ENCODE assay signal across 1 cellular context in the genomic region with DNA sequence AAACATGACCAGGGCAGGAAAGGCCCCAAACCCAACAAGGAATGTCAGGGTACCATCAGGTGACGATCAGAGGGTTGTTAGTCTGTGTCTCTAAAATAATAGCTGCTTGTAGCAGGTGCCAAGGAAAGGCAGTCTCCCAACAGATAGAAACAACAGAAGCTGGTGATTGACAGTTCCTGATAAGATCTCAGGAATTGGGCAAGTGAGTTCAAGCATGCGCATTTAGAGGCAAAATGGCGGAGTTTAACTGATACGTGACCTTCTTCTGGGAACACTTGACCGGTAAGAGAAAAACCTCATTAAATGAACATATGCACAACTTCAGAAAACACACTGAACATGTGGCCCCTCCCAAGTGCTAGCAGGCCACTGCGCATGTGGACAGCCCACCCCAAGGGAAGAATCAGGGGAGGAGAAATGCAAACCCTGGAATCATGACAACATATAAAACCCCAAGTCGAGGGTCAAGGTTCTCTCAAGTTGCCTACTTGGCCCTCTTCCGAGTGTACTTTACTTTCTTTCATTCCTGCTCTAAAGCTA.
TF ChIP-seq lines count a peak whose summit lies in the region.

No MANE protein-coding gene starts in this region.

TF ChIP-seq in K562, 482 proteins besides CTCF, POLR2A, EP300 and RAD21 (continued from another document and continues in another):
- TF ChIP-seq, protein P1, sequence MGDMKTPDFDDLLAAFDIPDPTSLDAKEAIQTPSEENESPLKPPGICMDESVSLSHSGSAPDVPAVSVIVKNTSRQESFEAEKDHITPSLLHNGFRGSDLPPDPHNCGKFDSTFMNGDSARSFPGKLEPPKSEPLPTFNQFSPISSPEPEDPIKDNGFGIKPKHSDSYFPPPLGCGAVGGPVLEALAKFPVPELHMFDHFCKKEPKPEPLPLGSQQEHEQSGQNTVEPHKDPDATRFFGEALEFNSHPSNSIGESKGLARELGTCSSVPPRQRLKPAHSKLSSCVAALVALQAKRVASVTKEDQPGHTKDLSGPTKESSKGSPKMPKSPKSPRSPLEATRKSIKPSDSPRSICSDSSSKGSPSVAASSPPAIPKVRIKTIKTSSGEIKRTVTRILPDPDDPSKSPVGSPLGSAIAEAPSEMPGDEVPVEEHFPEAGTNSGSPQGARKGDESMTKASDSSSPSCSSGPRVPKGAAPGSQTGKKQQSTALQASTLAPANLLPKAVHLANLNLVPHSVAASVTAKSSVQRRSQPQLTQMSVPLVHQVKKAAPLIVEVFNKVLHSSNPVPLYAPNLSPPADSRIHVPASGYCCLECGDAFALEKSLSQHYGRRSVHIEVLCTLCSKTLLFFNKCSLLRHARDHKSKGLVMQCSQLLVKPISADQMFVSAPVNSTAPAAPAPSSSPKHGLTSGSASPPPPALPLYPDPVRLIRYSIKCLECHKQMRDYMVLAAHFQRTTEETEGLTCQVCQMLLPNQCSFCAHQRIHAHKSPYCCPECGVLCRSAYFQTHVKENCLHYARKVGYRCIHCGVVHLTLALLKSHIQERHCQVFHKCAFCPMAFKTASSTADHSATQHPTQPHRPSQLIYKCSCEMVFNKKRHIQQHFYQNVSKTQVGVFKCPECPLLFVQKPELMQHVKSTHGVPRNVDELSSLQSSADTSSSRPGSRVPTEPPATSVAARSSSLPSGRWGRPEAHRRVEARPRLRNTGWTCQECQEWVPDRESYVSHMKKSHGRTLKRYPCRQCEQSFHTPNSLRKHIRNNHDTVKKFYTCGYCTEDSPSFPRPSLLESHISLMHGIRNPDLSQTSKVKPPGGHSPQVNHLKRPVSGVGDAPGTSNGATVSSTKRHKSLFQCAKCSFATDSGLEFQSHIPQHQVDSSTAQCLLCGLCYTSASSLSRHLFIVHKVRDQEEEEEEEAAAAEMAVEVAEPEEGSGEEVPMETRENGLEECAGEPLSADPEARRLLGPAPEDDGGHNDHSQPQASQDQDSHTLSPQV (IDR thresholded peaks at IDR 0.05), result no peak
- TF ChIP-seq HMG20B (CRISPR knock-in tag; IDR thresholded peaks at IDR 0.05) (no peak), MAFF (IDR thresholded peaks at IDR 0.05; ENCODE audit: low read length) (no peak), HNRNPLL (IDR thresholded peaks at IDR 0.05; ENCODE audit: low read depth, low read length, poor library complexity, severe bottlenecking) (no peak), NFATC3 (IDR thresholded peaks at IDR 0.05) (no peak), FIP1L1 (IDR thresholded peaks at IDR 0.05; ENCODE audit: low read depth, low read length, poor library complexity, severe bottlenecking) (no peak), SP2 (IDR thresholded peaks at IDR 0.05; ENCODE audit: extremely low read depth, low read depth, low read length, poor library complexity, severe bottlenecking) (no peak), DDX20 (tag; IDR thresholded peaks at IDR 0.05; ENCODE audit: low read depth) (no peak), ZFP30 (CRISPR knock-in tag; IDR thresholded peaks at IDR 0.05; ENCODE audit: borderline replicate concordance) (no peak), RBM39 (optimal IDR thresholded peaks at IDR 0.05; ENCODE audit: low read depth, low read length) (no peak), XRCC5 (IDR thresholded peaks at IDR 0.05; ENCODE audit: low read depth, low read length) (no peak), SREBF1 (IDR thresholded peaks at IDR 0.05; ENCODE audit: borderline replicate concordance, low read depth, low read length) (no peak), ZBED1 (IDR thresholded peaks at IDR 0.05) (no peak), ESRRA (IDR thresholded peaks at IDR 0.05; ENCODE audit: borderline replicate concordance, low read depth) (peak; percentile 33; the same call in 1 of the 2 replicates), MCM3 (IDR thresholded peaks at IDR 0.05) (no peak), LEF1 (IDR thresholded peaks at IDR 0.05) (no peak), KLF10 (CRISPR knock-in tag; IDR thresholded peaks at IDR 0.05) (no peak), ZNF699 (CRISPR knock-in tag; IDR thresholded peaks at IDR 0.05; ENCODE audit: insufficient replicate concordance) (no peak), SMARCE1 (IDR thresholded peaks at IDR 0.05) (no peak)
- TF ChIP-seq, protein P2, sequence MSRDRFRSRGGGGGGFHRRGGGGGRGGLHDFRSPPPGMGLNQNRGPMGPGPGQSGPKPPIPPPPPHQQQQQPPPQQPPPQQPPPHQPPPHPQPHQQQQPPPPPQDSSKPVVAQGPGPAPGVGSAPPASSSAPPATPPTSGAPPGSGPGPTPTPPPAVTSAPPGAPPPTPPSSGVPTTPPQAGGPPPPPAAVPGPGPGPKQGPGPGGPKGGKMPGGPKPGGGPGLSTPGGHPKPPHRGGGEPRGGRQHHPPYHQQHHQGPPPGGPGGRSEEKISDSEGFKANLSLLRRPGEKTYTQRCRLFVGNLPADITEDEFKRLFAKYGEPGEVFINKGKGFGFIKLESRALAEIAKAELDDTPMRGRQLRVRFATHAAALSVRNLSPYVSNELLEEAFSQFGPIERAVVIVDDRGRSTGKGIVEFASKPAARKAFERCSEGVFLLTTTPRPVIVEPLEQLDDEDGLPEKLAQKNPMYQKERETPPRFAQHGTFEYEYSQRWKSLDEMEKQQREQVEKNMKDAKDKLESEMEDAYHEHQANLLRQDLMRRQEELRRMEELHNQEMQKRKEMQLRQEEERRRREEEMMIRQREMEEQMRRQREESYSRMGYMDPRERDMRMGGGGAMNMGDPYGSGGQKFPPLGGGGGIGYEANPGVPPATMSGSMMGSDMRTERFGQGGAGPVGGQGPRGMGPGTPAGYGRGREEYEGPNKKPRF (IDR thresholded peaks at IDR 0.05; ENCODE audit: low read depth, low read length), result no peak
- TF ChIP-seq, protein P3, sequence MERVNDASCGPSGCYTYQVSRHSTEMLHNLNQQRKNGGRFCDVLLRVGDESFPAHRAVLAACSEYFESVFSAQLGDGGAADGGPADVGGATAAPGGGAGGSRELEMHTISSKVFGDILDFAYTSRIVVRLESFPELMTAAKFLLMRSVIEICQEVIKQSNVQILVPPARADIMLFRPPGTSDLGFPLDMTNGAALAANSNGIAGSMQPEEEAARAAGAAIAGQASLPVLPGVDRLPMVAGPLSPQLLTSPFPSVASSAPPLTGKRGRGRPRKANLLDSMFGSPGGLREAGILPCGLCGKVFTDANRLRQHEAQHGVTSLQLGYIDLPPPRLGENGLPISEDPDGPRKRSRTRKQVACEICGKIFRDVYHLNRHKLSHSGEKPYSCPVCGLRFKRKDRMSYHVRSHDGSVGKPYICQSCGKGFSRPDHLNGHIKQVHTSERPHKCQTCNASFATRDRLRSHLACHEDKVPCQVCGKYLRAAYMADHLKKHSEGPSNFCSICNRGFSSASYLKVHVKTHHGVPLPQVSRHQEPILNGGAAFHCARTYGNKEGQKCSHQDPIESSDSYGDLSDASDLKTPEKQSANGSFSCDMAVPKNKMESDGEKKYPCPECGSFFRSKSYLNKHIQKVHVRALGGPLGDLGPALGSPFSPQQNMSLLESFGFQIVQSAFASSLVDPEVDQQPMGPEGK (CRISPR knock-in tag; IDR thresholded peaks at IDR 0.05; ENCODE audit: borderline replicate concordance), result no peak
- TF ChIP-seq, protein P4, sequence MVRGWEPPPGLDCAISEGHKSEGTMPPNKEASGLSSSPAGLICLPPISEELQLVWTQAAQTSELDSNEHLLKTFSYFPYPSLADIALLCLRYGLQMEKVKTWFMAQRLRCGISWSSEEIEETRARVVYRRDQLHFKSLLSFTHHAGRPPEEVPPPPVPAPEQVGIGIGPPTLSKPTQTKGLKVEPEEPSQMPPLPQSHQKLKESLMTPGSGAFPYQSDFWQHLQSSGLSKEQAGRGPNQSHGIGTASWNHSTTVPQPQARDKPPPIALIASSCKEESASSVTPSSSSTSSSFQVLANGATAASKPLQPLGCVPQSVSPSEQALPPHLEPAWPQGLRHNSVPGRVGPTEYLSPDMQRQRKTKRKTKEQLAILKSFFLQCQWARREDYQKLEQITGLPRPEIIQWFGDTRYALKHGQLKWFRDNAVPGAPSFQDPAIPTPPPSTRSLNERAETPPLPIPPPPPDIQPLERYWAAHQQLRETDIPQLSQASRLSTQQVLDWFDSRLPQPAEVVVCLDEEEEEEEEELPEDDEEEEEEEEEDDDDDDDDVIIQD (CRISPR knock-in tag; IDR thresholded peaks at IDR 0.05), result no peak
- TF ChIP-seq, protein P5, sequence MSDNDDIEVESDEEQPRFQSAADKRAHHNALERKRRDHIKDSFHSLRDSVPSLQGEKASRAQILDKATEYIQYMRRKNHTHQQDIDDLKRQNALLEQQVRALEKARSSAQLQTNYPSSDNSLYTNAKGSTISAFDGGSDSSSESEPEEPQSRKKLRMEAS (CRISPR knock-in tag; IDR thresholded peaks at IDR 0.05), result no peak
- TF ChIP-seq, protein P6, sequence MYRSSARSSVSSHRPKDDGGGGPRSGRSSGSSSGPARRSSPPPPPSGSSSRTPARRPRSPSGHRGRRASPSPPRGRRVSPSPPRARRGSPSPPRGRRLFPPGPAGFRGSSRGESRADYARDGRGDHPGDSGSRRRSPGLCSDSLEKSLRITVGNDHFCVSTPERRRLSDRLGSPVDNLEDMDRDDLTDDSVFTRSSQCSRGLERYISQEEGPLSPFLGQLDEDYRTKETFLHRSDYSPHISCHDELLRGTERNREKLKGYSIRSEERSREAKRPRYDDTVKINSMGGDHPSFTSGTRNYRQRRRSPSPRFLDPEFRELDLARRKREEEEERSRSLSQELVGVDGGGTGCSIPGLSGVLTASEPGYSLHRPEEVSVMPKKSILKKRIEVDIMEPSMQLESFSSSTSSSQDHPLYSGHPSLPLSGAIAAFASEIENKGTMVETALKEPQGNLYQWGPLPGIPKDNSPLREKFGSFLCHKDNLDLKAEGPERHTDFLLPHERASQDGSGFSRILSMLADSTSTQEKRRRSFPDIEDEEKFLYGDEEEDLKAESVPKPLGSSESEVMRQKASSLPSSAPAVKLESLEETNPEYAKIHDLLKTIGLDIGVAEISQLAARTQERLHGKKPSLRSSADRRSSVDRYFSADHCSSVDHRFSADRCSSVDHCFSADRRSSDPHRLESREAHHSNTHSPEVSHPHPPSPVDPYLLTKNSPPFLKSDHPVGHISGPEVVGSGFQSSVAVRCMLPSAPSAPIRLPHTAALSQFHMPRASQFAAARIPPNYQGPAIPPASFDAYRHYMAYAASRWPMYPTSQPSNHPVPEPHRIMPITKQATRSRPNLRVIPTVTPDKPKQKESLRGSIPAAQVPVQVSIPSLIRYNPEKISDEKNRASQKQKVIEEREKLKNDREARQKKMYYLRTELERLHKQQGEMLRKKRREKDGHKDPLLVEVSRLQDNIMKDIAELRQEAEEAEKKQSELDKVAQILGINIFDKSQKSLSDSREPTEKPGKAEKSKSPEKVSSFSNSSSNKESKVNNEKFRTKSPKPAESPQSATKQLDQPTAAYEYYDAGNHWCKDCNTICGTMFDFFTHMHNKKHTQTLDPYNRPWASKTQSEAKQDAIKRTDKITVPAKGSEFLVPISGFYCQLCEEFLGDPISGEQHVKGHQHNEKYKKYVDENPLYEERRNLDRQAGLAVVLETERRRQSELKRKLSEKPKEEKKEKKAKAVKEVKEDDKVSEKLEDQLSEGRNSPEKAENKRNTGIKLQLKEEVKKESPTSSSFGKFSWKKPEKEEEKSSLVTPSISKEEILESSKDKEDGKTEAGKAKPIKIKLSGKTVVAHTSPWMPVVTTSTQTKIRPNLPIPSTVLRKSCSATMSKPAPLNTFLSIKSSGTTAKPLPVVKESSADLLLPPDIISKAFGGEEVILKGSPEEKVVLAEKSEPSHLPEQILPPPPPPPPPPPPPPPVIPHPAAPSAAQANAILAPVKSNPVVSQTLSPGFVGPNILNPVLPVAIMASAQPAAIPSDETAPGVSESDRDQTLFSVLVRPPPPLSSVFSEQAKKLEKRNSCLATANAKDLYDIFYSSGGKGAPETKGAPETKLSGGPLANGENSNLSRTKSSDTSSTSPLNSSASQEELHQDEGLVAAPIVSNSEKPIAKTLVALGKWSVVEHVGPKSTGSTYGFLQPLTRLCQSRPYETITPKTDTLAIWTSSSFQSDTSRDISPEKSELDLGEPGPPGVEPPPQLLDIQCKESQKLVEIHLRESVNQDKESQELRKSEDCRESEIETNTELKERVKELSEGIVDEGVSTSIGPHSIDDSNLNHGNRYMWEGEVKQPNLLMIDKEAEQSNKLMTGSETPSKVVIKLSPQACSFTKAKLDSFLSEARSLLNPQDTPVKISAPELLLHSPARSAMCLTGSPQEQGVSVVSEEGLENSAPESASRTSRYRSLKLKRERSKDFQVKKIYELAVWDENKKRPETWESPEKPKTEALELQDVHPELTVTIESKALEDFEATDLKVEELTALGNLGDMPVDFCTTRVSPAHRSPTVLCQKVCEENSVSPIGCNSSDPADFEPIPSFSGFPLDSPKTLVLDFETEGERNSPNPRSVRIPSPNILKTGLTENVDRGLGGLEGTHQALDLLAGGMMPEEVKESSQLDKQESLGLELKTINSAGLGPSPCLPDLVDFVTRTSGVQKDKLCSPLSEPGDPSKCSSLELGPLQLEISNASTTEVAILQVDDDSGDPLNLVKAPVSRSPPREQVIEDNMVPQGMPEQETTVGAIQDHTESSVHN (IDR thresholded peaks at IDR 0.05; ENCODE audit: borderline replicate concordance in 1 of 2, low read depth in 1 of 2), result no peak
- TF ChIP-seq, protein P7, sequence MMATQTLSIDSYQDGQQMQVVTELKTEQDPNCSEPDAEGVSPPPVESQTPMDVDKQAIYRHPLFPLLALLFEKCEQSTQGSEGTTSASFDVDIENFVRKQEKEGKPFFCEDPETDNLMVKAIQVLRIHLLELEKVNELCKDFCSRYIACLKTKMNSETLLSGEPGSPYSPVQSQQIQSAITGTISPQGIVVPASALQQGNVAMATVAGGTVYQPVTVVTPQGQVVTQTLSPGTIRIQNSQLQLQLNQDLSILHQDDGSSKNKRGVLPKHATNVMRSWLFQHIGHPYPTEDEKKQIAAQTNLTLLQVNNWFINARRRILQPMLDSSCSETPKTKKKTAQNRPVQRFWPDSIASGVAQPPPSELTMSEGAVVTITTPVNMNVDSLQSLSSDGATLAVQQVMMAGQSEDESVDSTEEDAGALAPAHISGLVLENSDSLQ (IDR thresholded peaks at IDR 0.05), result peak; percentile 96
- TF ChIP-seq, protein P8, sequence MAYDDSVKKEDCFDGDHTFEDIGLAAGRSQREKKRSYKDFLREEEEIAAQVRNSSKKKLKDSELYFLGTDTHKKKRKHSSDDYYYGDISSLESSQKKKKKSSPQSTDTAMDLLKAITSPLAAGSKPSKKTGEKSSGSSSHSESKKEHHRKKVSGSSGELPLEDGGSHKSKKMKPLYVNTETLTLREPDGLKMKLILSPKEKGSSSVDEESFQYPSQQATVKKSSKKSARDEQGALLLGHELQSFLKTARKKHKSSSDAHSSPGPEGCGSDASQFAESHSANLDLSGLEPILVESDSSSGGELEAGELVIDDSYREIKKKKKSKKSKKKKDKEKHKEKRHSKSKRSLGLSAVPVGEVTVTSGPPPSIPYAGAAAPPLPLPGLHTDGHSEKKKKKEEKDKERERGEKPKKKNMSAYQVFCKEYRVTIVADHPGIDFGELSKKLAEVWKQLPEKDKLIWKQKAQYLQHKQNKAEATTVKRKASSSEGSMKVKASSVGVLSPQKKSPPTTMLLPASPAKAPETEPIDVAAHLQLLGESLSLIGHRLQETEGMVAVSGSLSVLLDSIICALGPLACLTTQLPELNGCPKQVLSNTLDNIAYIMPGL (CRISPR knock-in tag; IDR thresholded peaks at IDR 0.05), result no peak
